11 cellular contexts compared by ENCODE assay signal in the genomic region with DNA sequence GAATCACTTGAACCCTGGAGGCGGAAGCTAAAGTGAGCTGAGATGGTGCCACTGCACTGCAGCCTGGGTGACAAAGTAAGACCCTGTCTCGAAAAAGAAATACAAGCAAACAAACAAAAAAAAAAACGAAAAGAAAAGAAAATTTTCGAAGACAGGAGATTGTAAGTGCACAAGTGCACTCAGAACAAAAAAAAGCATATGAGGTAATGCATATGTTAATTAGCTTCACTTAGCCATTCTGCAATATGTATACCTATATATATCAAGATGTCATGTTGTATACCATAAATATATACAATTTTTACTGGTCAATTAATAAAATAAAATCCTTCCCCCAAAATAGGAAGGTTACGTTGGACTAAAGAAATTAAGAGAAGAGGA.
DNase-seq lines count a peak whose midpoint lies in the region; ATAC-seq and TF ChIP-seq lines count a peak whose summit lies in the region.
"Had no signal": no experiment of that assay in that cellular context is flagged by ENCODE, and none has a peak within 500 bp of the region (broad histone marks: within the 10 kb centered on the region; RNA-seq: fewer than 3 reads in every experiment).

No MANE protein-coding gene starts in this region.

- H3K4me2 ChIP-seq in PC-3 (ENCODE audit: low read length), result peak overlapping the region; percentile 70
- H3K4me2 ChIP-seq: neural progenitor cell had no signal

- H3K4me3 Mint-ChIP-seq in dendritic cell treated with granulocyte-macrophage colony-stimulating factor and Interleukin-4, amounts not matched to agents 40 ng/mL and 50 ng/mL, for 4 days, result peak overlapping the region; percentile 57
- H3K4me3 Mint-ChIP-seq: activated CD4-positive, alpha-beta memory T cell treated with anti-CD3 and anti-CD28 coated beads for 36 hours; CD4-positive, alpha-beta memory T cell; neural progenitor cell had no signal

- 43 to 59% methylated on average over 5 of the region's 5 CpGs for WGBS in tibial nerve, 2 donors

- H2AFZ ChIP-seq in PC-3 (ENCODE audit: low read length), result no peak overlapping the region

- H3K27me3 Mint-ChIP-seq in dendritic cell treated with granulocyte-macrophage colony-stimulating factor and Interleukin-4, amounts not matched to agents 40 ng/mL and 50 ng/mL, for 4 days, result peaks cover 8% of the 10 kb centered on the region

- H4K20me1 ChIP-seq in PC-3 (ENCODE audit: low read length), result no peaks in the 10 kb centered on the region

- peaks cover 30% of the 10 kb centered on the region for H3F3A ChIP-seq in PC-3 (ENCODE audit: low read length, unreplicated experiment)

- intact Hi-C loops in PC-3 (cut with micrococcal nuclease), result loop anchor here (1.0 to 5.0 kb wide), 3 partner anchors 68 to 193 kb away; no protein-coding TSS in a partner anchor
- intact Hi-C loops in dendritic cell treated with granulocyte-macrophage colony-stimulating factor and Interleukin-4, amounts not matched to agents 40 ng/mL and 50 ng/mL, for 4 days (cut with micrococcal nuclease), result no loop called here

- H3K27ac Mint-ChIP-seq in dendritic cell treated with granulocyte-macrophage colony-stimulating factor and Interleukin-4, amounts not matched to agents 40 ng/mL and 50 ng/mL, for 4 days, result peak overlapping the region; percentile 65
- H3K27ac Mint-ChIP-seq: activated CD4-positive, alpha-beta memory T cell treated with anti-CD3 and anti-CD28 coated beads for 36 hours; CD4-positive, alpha-beta memory T cell; neural progenitor cell had no signal

- H3K4me1 Mint-ChIP-seq in dendritic cell treated with granulocyte-macrophage colony-stimulating factor and Interleukin-4, amounts not matched to agents 40 ng/mL and 50 ng/mL, for 4 days (ENCODE audit: low read depth), result peaks cover 42% of the 10 kb centered on the region
- H3K4me1 Mint-ChIP-seq: CD4-positive, alpha-beta memory T cell had no signal

- no peaks in the 10 kb centered on the region for H3K9me3 ChIP-seq in PC-3 (ENCODE audit: low read length)
- H3K9me3 ChIP-seq in mucosa of rectum (ENCODE audit: control insufficient read depth in 2 of 2, low read length in 2 of 2), result no peaks in the 10 kb centered on the region
- H3K9me3 ChIP-seq in tibial nerve, result no peaks in the 10 kb centered on the region

- TF ChIP-seq POLR2A in tibial nerve (IDR thresholded peaks at IDR 0.05), result no peak

- POLR2A ChIA-PET in PC-3 (lab: Charles Lee; ENCODE audit: unreplicated experiment), result interaction anchor here (0.5 to 0.8 kb wide), 3 partner anchors 7 to 89 kb away, joined by 3 to 8 read pairs (median 3); no protein-coding TSS in a partner anchor

- TF ChIP-seq CTCF in PC-3 (conservative IDR thresholded peaks at IDR 0.05; ENCODE audit: low read depth, low read length) (no peak), tibial nerve (IDR thresholded peaks at IDR 0.05) (no peak), GM13976 (IDR thresholded peaks at IDR 0.05; ENCODE audit: borderline replicate concordance, control extremely low read depth, extremely low read depth, insufficient read depth, missing control alignments) (no peak)

- H3K27me3 ChIP-seq in PC-3 (ENCODE audit: low read length) (no peaks in the 10 kb centered on the region), mucosa of rectum (ENCODE audit: control insufficient read depth in 2 of 2, insufficient read depth in 2 of 2, low read length in 2 of 2) (no peaks in the 10 kb centered on the region), tibial nerve (no peaks in the 10 kb centered on the region)
- H3K27me3 ChIP-seq: neural progenitor cell had no signal

- H3K9ac ChIP-seq in PC-3 (ENCODE audit: low read length) (peak overlapping the region; percentile 75), mucosa of rectum (ENCODE audit: low read depth in 1 of 2, low read length in 2 of 2) (peak overlapping the region; percentile 3 to 74)
- H3K9ac ChIP-seq: neural progenitor cell had no signal

- H3K27ac ChIP-seq in PC-3 (ENCODE audit: low read length), result peak overlapping the region; percentile 91
- H3K27ac ChIP-seq in mucosa of rectum (ENCODE audit: low read depth in 2 of 2, low read length in 2 of 2), result peak overlapping the region; percentile 93
- peak overlapping the region in 3 of 4 donors; percentile 70 to 85 (median 82) for H3K27ac ChIP-seq in tibial nerve
- H3K27ac ChIP-seq: neural progenitor cell had no signal

- BruUV-seq in PC-3 (replicated peaks; lab: Mats Ljungman, UMichigan), result no TSS peak

- no peaks in the 10 kb centered on the region for H3K9me3 Mint-ChIP-seq in dendritic cell treated with granulocyte-macrophage colony-stimulating factor and Interleukin-4, amounts not matched to agents 40 ng/mL and 50 ng/mL, for 4 days
- H3K9me3 Mint-ChIP-seq: activated CD4-positive, alpha-beta memory T cell treated with anti-CD3 and anti-CD28 coated beads for 36 hours; neural progenitor cell had no signal

- in situ Hi-C loops in GM13976 (cut with MboI; ENCODE audit: low sequenced_read_pairs, unreplicated experiment), result no loop called here

- CTCF ChIA-PET in PC-3 (lab: Charles Lee), result interaction anchor here (2.2 kb wide), 1 partner anchor 58 kb away, joined by 9 read pairs; no protein-coding TSS in a partner anchor

- H3K79me2 ChIP-seq in PC-3 (ENCODE audit: low read length), result peaks cover 41% of the 10 kb centered on the region

- H3K4me3 ChIP-seq in PC-3 (ENCODE audit: low read length), result peak overlapping the region; percentile 60; the same call in 1 of the 2 replicates
- H3K4me3 ChIP-seq in mucosa of rectum (ENCODE audit: low read length in 2 of 2), result peak overlapping the region; percentile 53 to 69
- peak overlapping the region in 2 of 4 donors; percentile 13 to 30 for H3K4me3 ChIP-seq in tibial nerve
- H3K4me3 ChIP-seq: neural progenitor cell had no signal

- no peaks in the 10 kb centered on the region for H3K9me2 ChIP-seq in PC-3 (replicated peaks; ENCODE audit: low read length)

- TF ChIP-seq EP300 in tibial nerve (IDR thresholded peaks at IDR 0.05), result no peak

- peak; percentile 26 for DNase-seq in PC-3
- no peak for DNase-seq in tibial nerve (ENCODE audit: low spot score in 2 of 2)
- DNase-seq in Kasumi-1 (lab: John Stamatoyannopoulos, UW), result no peak
- DNase-seq in GM13976 (ENCODE audit: low spot score), result no peak
- DNase-seq: activated CD4-positive, alpha-beta memory T cell treated with anti-CD3 and anti-CD28 coated beads for 36 hours; CD4-positive, alpha-beta memory T cell; cerebellar nuclear complex had no signal

- peaks cover 48% of the 10 kb centered on the region for H3K36me3 Mint-ChIP-seq in dendritic cell treated with granulocyte-macrophage colony-stimulating factor and Interleukin-4, amounts not matched to agents 40 ng/mL and 50 ng/mL, for 4 days (ENCODE audit: low read depth)
- H3K36me3 Mint-ChIP-seq: activated CD4-positive, alpha-beta memory T cell treated with anti-CD3 and anti-CD28 coated beads for 36 hours; CD4-positive, alpha-beta memory T cell had no signal

- no peak for ATAC-seq in PC-3
- no peak for ATAC-seq in GM21447 (IDR thresholded peaks at IDR 0.05; ENCODE audit: unreplicated experiment)

- H3K36me3 ChIP-seq in PC-3 (ENCODE audit: low read depth, low read length) (no peaks in the 10 kb centered on the region), mucosa of rectum (ENCODE audit: control insufficient read depth in 2 of 2, insufficient read depth in 2 of 2, low read length in 2 of 2) (no peaks in the 10 kb centered on the region), tibial nerve (no peaks in the 10 kb centered on the region)
- H3K36me3 ChIP-seq: neural progenitor cell had no signal

- H3K4me1 ChIP-seq in PC-3 (ENCODE audit: insufficient read depth, low read length) (peaks cover 86% of the 10 kb centered on the region), mucosa of rectum (ENCODE audit: control insufficient read depth in 2 of 2, insufficient read depth in 2 of 2, low read length in 2 of 2) (peaks cover 43 to 61% of the 10 kb centered on the region in 2 donors), tibial nerve (peaks cover 0 to 62% (median 47%) of the 10 kb centered on the region in 4 donors)
